Comparison of ENCODE assay signal across 8 cellular contexts in genomic region chr5:41707853-41708603, GRCh38.
DNase-seq lines count a peak whose midpoint lies in the region; ATAC-seq and TF ChIP-seq lines count a peak whose summit lies in the region.

No MANE protein-coding gene starts in this region.

- no peaks in the 10 kb centered on the region for H3K9me2 ChIP-seq in DOHH2 (replicated peaks; ENCODE audit: control insufficient read depth, low read length)

- TF ChIP-seq CTCF in DOHH2 (IDR thresholded peaks at IDR 0.05; ENCODE audit: low read depth, low read length, poor library complexity, severe bottlenecking): peak; percentile 47

- peak; percentile 36 for DNase-seq in HT1080 (ENCODE audit: low read depth)
- DNase-seq in SJCRH30: peak; percentile 35 to 74
- peak; percentile 61 for DNase-seq in islet precursor cell
- no peak for DNase-seq in NCI-H774 (lab: John Stamatoyannopoulos, UW)
- DNase-seq in stimulated activated CD8-positive, alpha-beta memory T cell treated with anti-CD3 and anti-CD28 coated beads, Interleukin-4, amount 100 ng/mL, for 48 hours: no peak
- DNase-seq in activated effector memory CD4-positive, alpha-beta T cell treated with Interleukin-2 at 50 U/mL for 16 hours: no peak

- no peaks in the 10 kb centered on the region for H3F3A ChIP-seq in DOHH2 (ENCODE audit: control insufficient read depth, insufficient read depth)

- no peaks in the 10 kb centered on the region for H3K79me2 ChIP-seq in DOHH2 (ENCODE audit: control insufficient read depth, low read length)

- ATAC-seq in GM21423 (IDR thresholded peaks at IDR 0.05; ENCODE audit: unreplicated experiment): peak; percentile 69

- no peak overlapping the region for H3K27ac ChIP-seq in DOHH2 (ENCODE audit: low read depth, low read length)
- no peak overlapping the region for H3K27ac ChIP-seq in SJCRH30

- H3K36me3 ChIP-seq in DOHH2 (ENCODE audit: control insufficient read depth, low read length): no peaks in the 10 kb centered on the region
- no peaks in the 10 kb centered on the region for H3K36me3 ChIP-seq in SJCRH30

- no peak overlapping the region for H3K4me3 ChIP-seq in DOHH2 (ENCODE audit: low read length)
- H3K4me3 ChIP-seq in SJCRH30: no peak overlapping the region

- 0 out of 2 replicates have a peak, but pooled peaks cover 3% of the 10 kb centered on the region for H3K27me3 ChIP-seq in DOHH2 (ENCODE audit: control insufficient read depth, low read length)
- H3K27me3 ChIP-seq in SJCRH30: no peaks in the 10 kb centered on the region

- H3K4me2 ChIP-seq in DOHH2 (ENCODE audit: low read length): no peak overlapping the region

- H3K9me3 ChIP-seq in DOHH2 (ENCODE audit: control insufficient read depth, insufficient read depth, low read length) (no peaks in the 10 kb centered on the region), SJCRH30 (replicated peaks) (peaks cover 10% of the 10 kb centered on the region)

- H3K4me1 ChIP-seq in DOHH2 (ENCODE audit: control insufficient read depth, low read length): no peaks in the 10 kb centered on the region
- peaks cover 2% of the 10 kb centered on the region; the same call in 1 of the 2 replicates for H3K4me1 ChIP-seq in SJCRH30

- H4K20me1 ChIP-seq in DOHH2 (ENCODE audit: control insufficient read depth, insufficient read depth, low read depth, low read length): no peaks in the 10 kb centered on the region

Comparison
In these comparisons a context has a peak if more than half of its experiments do, and no peak if none do; other contexts are left out.
1. DNase-seq: peak in HT1080 (single experiment), SJCRH30 (2 of 2) and islet precursor cell (single experiment); none in NCI-H774 (single experiment), stimulated activated CD8-positive, alpha-beta memory T cell treated with anti-CD3 and anti-CD28 coated beads, Interleukin-4, amount 100 ng/mL, for 48 hours (single experiment) and activated effector memory CD4-positive, alpha-beta T cell treated with Interleukin-2 at 50 U/mL for 16 hours (single experiment).